Comparison of ENCODE assay signal across 23 cellular contexts in the genomic region with DNA sequence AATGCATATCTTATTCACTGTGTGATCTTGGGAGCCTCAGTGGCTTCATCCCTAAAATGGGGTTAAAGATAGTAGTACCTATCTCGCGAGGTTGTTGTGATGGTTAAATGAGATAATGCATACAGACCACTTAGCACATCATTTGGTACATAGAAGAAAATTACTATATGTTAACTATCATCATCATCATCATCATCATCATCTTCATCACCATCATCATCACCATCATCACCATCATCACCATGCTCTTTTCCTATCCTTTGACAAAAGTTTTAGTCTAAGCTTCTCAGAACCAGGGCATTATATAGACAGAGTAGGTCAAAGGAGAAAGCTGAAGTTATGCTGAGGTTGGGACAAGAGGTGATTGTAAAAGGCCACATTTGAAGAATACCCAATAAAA.
DNase-seq lines count a peak whose midpoint lies in the region; ATAC-seq, FAIRE-seq and TF ChIP-seq lines count a peak whose summit lies in the region.
"Had no signal": no experiment of that assay in that cellular context is flagged by ENCODE, and none has a peak within 500 bp of the region (broad histone marks: within the 10 kb centered on the region; RNA-seq: fewer than 3 reads in every experiment).

No MANE protein-coding gene starts in this region.

- H3K9ac ChIP-seq in HepG2 (ENCODE audit: insufficient read depth, low read depth, low read length), result no peak overlapping the region
- H3K9ac ChIP-seq: BLaER1 had no signal

- H3K9me3 ChIP-seq in HepG2 (ENCODE audit: low read length), result no peaks in the 10 kb centered on the region
- no peaks in the 10 kb centered on the region for H3K9me3 ChIP-seq in right lobe of liver
- no peaks in the 10 kb centered on the region for H3K9me3 ChIP-seq in naive thymus-derived CD4-positive, alpha-beta T cell (ENCODE audit: control insufficient read depth in 2 of 3, low read length in 3 of 3)
- H3K9me3 ChIP-seq: BLaER1, Caco-2 had no signal

- H4K20me1 ChIP-seq in HepG2 (ENCODE audit: insufficient read depth, low read length), result peaks cover 78% of the 10 kb centered on the region

- H3K4me3 ChIP-seq in HepG2 (replicated peaks in 1 of 3; ENCODE audit: insufficient read depth in 1 of 3, low read depth in 2 of 3, low read length in 3 of 3) (no peak overlapping the region), right lobe of liver (no peak overlapping the region)
- no peak overlapping the region for H3K4me3 ChIP-seq in naive thymus-derived CD4-positive, alpha-beta T cell (ENCODE audit: low read length)
- H3K4me3 ChIP-seq: BLaER1, GM23338 had no signal

- intact Hi-C loops in HepG2 (cut with micrococcal nuclease; ENCODE audit: unreplicated experiment), result no loop called here
- intact Hi-C loops in right lobe of liver (cut with DNase I), result no loop called here
- intact Hi-C loops in naive thymus-derived CD4-positive, alpha-beta T cell (cut with micrococcal nuclease), result no loop called here

- ATAC-seq in HepG2, result no peak
- ATAC-seq in right lobe of liver, result no peak
- no peak for ATAC-seq in stimulated activated naive B cell treated with anti-CD40 and anti-IgM and Interleukin-4, amounts not matched to agents 10 μg/mL and 1 μg/mL and 100 μg/mL, for 72 hours (replicated peaks)
- no peak for ATAC-seq in naive thymus-derived CD4-positive, alpha-beta T cell
- ATAC-seq: CD8-positive, alpha-beta T cell; GM23338; HCT116 had no signal

- H3K4me1 ChIP-seq in HepG2 (ENCODE audit: insufficient read depth, low read length) (no peaks in the 10 kb centered on the region), right lobe of liver (no peaks in the 10 kb centered on the region)
- no peaks in the 10 kb centered on the region for H3K4me1 ChIP-seq in naive thymus-derived CD4-positive, alpha-beta T cell (ENCODE audit: control insufficient read depth in 2 of 2, insufficient read depth in 2 of 2, low read length in 2 of 2)
- H3K4me1 ChIP-seq: BLaER1, Caco-2 had no signal

- no peak overlapping the region for H3K4me3 Mint-ChIP-seq in stimulated activated naive B cell treated with anti-CD40 and anti-IgM and Interleukin-4, amounts not matched to agents 10 μg/mL and 1 μg/mL and 100 μg/mL, for 72 hours
- H3K4me3 Mint-ChIP-seq in T-helper 2 cell treated with Interferon-gamma antibody and Interleukin-4, amounts not matched to agents 5 μg/mL and 100 μg/mL, for 36 hours, result no peak overlapping the region
- no peak overlapping the region for H3K4me3 Mint-ChIP-seq in naive thymus-derived CD4-positive, alpha-beta T cell
- H3K4me3 Mint-ChIP-seq: B cell; CD4-positive, CD25-positive, alpha-beta regulatory T cell; CD8-positive, alpha-beta T cell; GM23338; H9; HFFc6 had no signal

- no peak for FAIRE-seq in HepG2 (lab: Jason Lieb, UNC)
- peak; percentile 45 for FAIRE-seq in GM19239 (lab: Jason Lieb, UNC)
- peak; percentile 41 for FAIRE-seq in colon (lab: Jason Lieb, UNC)
- FAIRE-seq: A204.1 had no signal

- TF ChIP-seq EP300 in HepG2 (IDR thresholded peaks at IDR 0.05; ENCODE audit: low read depth in 2 of 2, low read length in 2 of 2), result no peak
- no peak for TF ChIP-seq EP300 in HepG2 (CRISPR knock-in tag; IDR thresholded peaks at IDR 0.05; ENCODE audit: borderline replicate concordance)

- TF ChIP-seq CTCF in HepG2 (CRISPR knock-in tag; IDR thresholded peaks at IDR 0.05), result no peak
- TF ChIP-seq CTCF in right lobe of liver (IDR thresholded peaks at IDR 0.05), result no peak

- no peak for TF ChIP-seq RAD21 in HepG2 (CRISPR knock-in tag; IDR thresholded peaks at IDR 0.05)

- no peak for DNase-seq in HepG2 (ENCODE audit: low spot score)
- no peak for DNase-seq in right lobe of liver
- no peak for DNase-seq in GM19239 (ENCODE audit: insufficient read length, low spot score)
- DNase-seq in stimulated activated naive B cell treated with anti-CD40 and anti-IgM and Interleukin-4, amounts not matched to agents 10 μg/mL and 1 μg/mL and 100 μg/mL, for 72 hours, result no peak
- DNase-seq in T-helper 2 cell treated with Interferon-gamma antibody and Interleukin-4, amounts not matched to agents 5 μg/mL and 100 μg/mL, for 36 hours (ENCODE audit: low spot score), result no peak
- DNase-seq in NCI-H1694 (lab: John Stamatoyannopoulos, UW), result no peak
- DNase-seq in naive thymus-derived CD4-positive, alpha-beta T cell, result no peak
- DNase-seq: Caco-2; CD4-positive, CD25-positive, alpha-beta regulatory T cell; CD8-positive, alpha-beta T cell; DMS 273 treated with DMSO at 0.1 percent for 48 hours; DMS79; GF-D8; H9; HFFc6 had no signal

- H3K27me3 ChIP-seq in HepG2 (ENCODE audit: control insufficient read depth in 1 of 2, insufficient read depth in 2 of 2, low read length in 2 of 2), result no peaks in the 10 kb centered on the region
- H3K27me3 ChIP-seq in right lobe of liver, result no peaks in the 10 kb centered on the region
- no peaks in the 10 kb centered on the region for H3K27me3 ChIP-seq in naive thymus-derived CD4-positive, alpha-beta T cell (ENCODE audit: control insufficient read depth in 2 of 2, insufficient read depth in 2 of 2, low read length in 2 of 2)

- peaks cover 6 to 29% of the 10 kb centered on the region in 2 experiments; a peak in 3 of 5 replicates for H3K36me3 ChIP-seq in HepG2 (replicated peaks in 1 of 2; ENCODE audit: control insufficient read depth in 1 of 2, insufficient read depth in 2 of 2, low read length in 2 of 2)
- no peaks in the 10 kb centered on the region for H3K36me3 ChIP-seq in right lobe of liver
- no peaks in the 10 kb centered on the region for H3K36me3 ChIP-seq in naive thymus-derived CD4-positive, alpha-beta T cell (ENCODE audit: control insufficient read depth in 2 of 3, insufficient read depth in 3 of 3, low read length in 3 of 3)
- H3K36me3 ChIP-seq: BLaER1 had no signal

- no peaks in the 10 kb centered on the region for H3K9me3 Mint-ChIP-seq in stimulated activated naive B cell treated with anti-CD40 and anti-IgM and Interleukin-4, amounts not matched to agents 10 μg/mL and 1 μg/mL and 100 μg/mL, for 72 hours
- no peaks in the 10 kb centered on the region for H3K9me3 Mint-ChIP-seq in T-helper 2 cell treated with Interferon-gamma antibody and Interleukin-4, amounts not matched to agents 5 μg/mL and 100 μg/mL, for 36 hours
- no peaks in the 10 kb centered on the region for H3K9me3 Mint-ChIP-seq in naive thymus-derived CD4-positive, alpha-beta T cell
- H3K9me3 Mint-ChIP-seq: CD4-positive, CD25-positive, alpha-beta regulatory T cell; CD8-positive, alpha-beta T cell; GM23338; H9; HFFc6 had no signal

- H3K4me1 Mint-ChIP-seq in stimulated activated naive B cell treated with anti-CD40 and anti-IgM and Interleukin-4, amounts not matched to agents 10 μg/mL and 1 μg/mL and 100 μg/mL, for 72 hours, result peaks cover 0 to 5% of the 10 kb centered on the region in 2 donors
- no peaks in the 10 kb centered on the region for H3K4me1 Mint-ChIP-seq in T-helper 2 cell treated with Interferon-gamma antibody and Interleukin-4, amounts not matched to agents 5 μg/mL and 100 μg/mL, for 36 hours (ENCODE audit: low read depth)
- H3K4me1 Mint-ChIP-seq in naive thymus-derived CD4-positive, alpha-beta T cell, result no peaks in the 10 kb centered on the region
- H3K4me1 Mint-ChIP-seq: CD4-positive, CD25-positive, alpha-beta regulatory T cell had no signal

- CTCF ChIA-PET in HepG2 (lab: Yijun Ruan, JAX; ENCODE audit: low intra/inter-chr PET ratio, low total read pairs), result no interaction called here
- CTCF ChIA-PET in naive thymus-derived CD4-positive, alpha-beta T cell (lab: Charles Lee), result interaction anchor here (1.0 kb wide), 1 partner anchor 94 kb away, joined by 3 read pairs; no protein-coding TSS in a partner anchor

- peaks cover 0 to 5% of the 10 kb centered on the region in 2 donors for H3K27me3 Mint-ChIP-seq in stimulated activated naive B cell treated with anti-CD40 and anti-IgM and Interleukin-4, amounts not matched to agents 10 μg/mL and 1 μg/mL and 100 μg/mL, for 72 hours
- H3K27me3 Mint-ChIP-seq in T-helper 2 cell treated with Interferon-gamma antibody and Interleukin-4, amounts not matched to agents 5 μg/mL and 100 μg/mL, for 36 hours (ENCODE audit: low read depth), result no peaks in the 10 kb centered on the region
- no peaks in the 10 kb centered on the region for H3K27me3 Mint-ChIP-seq in naive thymus-derived CD4-positive, alpha-beta T cell
- H3K27me3 Mint-ChIP-seq: B cell; CD4-positive, CD25-positive, alpha-beta regulatory T cell had no signal

- H3K36me3 Mint-ChIP-seq in stimulated activated naive B cell treated with anti-CD40 and anti-IgM and Interleukin-4, amounts not matched to agents 10 μg/mL and 1 μg/mL and 100 μg/mL, for 72 hours, result no peaks in the 10 kb centered on the region
- H3K36me3 Mint-ChIP-seq in T-helper 2 cell treated with Interferon-gamma antibody and Interleukin-4, amounts not matched to agents 5 μg/mL and 100 μg/mL, for 36 hours (ENCODE audit: low read depth), result no peaks in the 10 kb centered on the region
- H3K36me3 Mint-ChIP-seq in naive thymus-derived CD4-positive, alpha-beta T cell, result no peaks in the 10 kb centered on the region
- H3K36me3 Mint-ChIP-seq: CD4-positive, CD25-positive, alpha-beta regulatory T cell; CD8-positive, alpha-beta T cell had no signal

- no TSS peak for BruUV-seq in HepG2 (replicated peaks; lab: Mats Ljungman, UMichigan)

- no peak overlapping the region for H2AFZ ChIP-seq in HepG2 (ENCODE audit: low read length)
- H2AFZ ChIP-seq: GM23338 had no signal

- in situ Hi-C loops in HepG2 (cut with HindIII; ENCODE audit: extremely low pct_ligation_motif_present, low pct_unique_long_range_greater_than_20kb), result no loop called here

- H3K27ac ChIP-seq in HepG2 (ENCODE audit: extremely low read length, insufficient read depth, low read length) (no peak overlapping the region), right lobe of liver (no peak overlapping the region)
- H3K27ac ChIP-seq in naive thymus-derived CD4-positive, alpha-beta T cell (ENCODE audit: low read depth, low read length), result no peak overlapping the region
- H3K27ac ChIP-seq: 22Rv1, BLaER1, C4-2B had no signal

- POLR2A ChIA-PET in HepG2 (lab: Yijun Ruan, JAX), result no interaction called here
- POLR2A ChIA-PET in naive thymus-derived CD4-positive, alpha-beta T cell (lab: Charles Lee), result no interaction called here

- no peak overlapping the region for H3K4me2 ChIP-seq in HepG2 (ENCODE audit: low read depth, low read length)
- H3K4me2 ChIP-seq: BLaER1, GM23338 had no signal

- H3K27ac Mint-ChIP-seq in stimulated activated naive B cell treated with anti-CD40 and anti-IgM and Interleukin-4, amounts not matched to agents 10 μg/mL and 1 μg/mL and 100 μg/mL, for 72 hours, result peak overlapping the region; percentile 7
- no peak overlapping the region for H3K27ac Mint-ChIP-seq in T-helper 2 cell treated with Interferon-gamma antibody and Interleukin-4, amounts not matched to agents 5 μg/mL and 100 μg/mL, for 36 hours
- no peak overlapping the region for H3K27ac Mint-ChIP-seq in naive thymus-derived CD4-positive, alpha-beta T cell
- H3K27ac Mint-ChIP-seq: B cell; CD4-positive, CD25-positive, alpha-beta regulatory T cell; CD8-positive, alpha-beta T cell; GM23338; H9; HFFc6 had no signal

- TF ChIP-seq POLR2A in HepG2 (IDR thresholded peaks at IDR 0.05; ENCODE audit: insufficient read depth in 1 of 2, low read depth in 2 of 2, low read length in 2 of 2) (no peak), right lobe of liver (IDR thresholded peaks at IDR 0.05) (no peak)

- 100% methylated on average over 2 of the region's 2 CpGs for WGBS in HepG2 (ENCODE audit: low lambda C conversion rate)
- WGBS in right lobe of liver (ENCODE audit: insufficient coverage, low coverage, low lambda C conversion rate, missing lambda C conversion rate), result 94% methylated on average over 2 of the region's 2 CpGs

- peaks cover 60% of the 10 kb centered on the region for H3K79me2 ChIP-seq in HepG2 (ENCODE audit: insufficient read depth, low read length)
